Comparison of ENCODE assay signal across 1 cellular context in the genomic region with DNA sequence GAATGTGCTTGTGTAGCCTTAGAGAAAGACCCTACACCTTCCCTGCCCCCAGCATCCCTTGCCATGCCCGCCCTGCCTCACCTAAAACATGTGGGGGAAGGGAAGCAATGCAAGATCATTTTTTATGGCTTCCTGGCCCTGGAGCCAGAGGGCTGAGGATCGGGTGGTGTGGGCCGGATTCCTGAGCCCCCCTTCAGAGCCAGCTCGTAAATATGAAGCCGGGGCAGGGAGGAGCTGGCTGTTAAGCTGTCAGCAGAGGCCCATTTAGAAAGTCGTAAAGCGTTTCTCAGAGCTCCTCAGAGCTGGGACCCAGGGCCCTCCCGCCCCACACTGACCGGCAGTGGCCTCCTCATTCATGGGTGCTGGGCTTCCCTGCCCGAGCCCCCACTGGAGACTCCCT.
TF ChIP-seq lines count a peak whose summit lies in the region.

No MANE protein-coding gene starts in this region.

TF ChIP-seq in HEK293T, 16 proteins besides CTCF, POLR2A, EP300 and RAD21 (continued from another document):
- TF ChIP-seq, protein P1, sequence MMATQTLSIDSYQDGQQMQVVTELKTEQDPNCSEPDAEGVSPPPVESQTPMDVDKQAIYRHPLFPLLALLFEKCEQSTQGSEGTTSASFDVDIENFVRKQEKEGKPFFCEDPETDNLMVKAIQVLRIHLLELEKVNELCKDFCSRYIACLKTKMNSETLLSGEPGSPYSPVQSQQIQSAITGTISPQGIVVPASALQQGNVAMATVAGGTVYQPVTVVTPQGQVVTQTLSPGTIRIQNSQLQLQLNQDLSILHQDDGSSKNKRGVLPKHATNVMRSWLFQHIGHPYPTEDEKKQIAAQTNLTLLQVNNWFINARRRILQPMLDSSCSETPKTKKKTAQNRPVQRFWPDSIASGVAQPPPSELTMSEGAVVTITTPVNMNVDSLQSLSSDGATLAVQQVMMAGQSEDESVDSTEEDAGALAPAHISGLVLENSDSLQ (IDR thresholded peaks at IDR 0.05), result peak; percentile 94
- TF ChIP-seq HDGF (IDR thresholded peaks at IDR 0.05; ENCODE audit: borderline replicate concordance) (no peak), FOXK2 (IDR thresholded peaks at IDR 0.05) (no peak)
